ENCODE assay signal across 6 cellular contexts in genomic region chr17:37143558-37143957, GRCh38.
DNase-seq lines count a peak whose midpoint lies in the region; ATAC-seq, FAIRE-seq and TF ChIP-seq lines count a peak whose summit lies in the region.
"Not testable (repeated sequence)": the region's sequence is repeated elsewhere in the genome, so short reads cannot be mapped to it uniquely, and the experiment has no call there.

No MANE protein-coding gene starts in this region.

- H3K27ac Mint-ChIP-seq in GM23338; glutamatergic neuron (ENCODE audit: unreplicated experiment): not testable (repeated sequence)
- H3K27ac Mint-ChIP-seq in activated naive CD4-positive, alpha-beta T cell treated with anti-CD3 and anti-CD28 coated beads, Interleukin-2, amount 50 U/mL, for 24 hours, result peak overlapping the region; percentile 15

- not testable (repeated sequence) for BruUV-seq in K562 (replicated peaks; lab: Mats Ljungman, UMichigan)

- TF ChIP-seq RAD21 in K562 (CRISPR knock-in tag; conservative IDR thresholded peaks at IDR 0.05 in 1 of 2, IDR thresholded peaks at IDR 0.05 in 1 of 2), result not testable (repeated sequence)

- intact Hi-C loops in K562 (cut with micrococcal nuclease), result not testable (repeated sequence)

- not testable (repeated sequence) for H3K9me2 ChIP-seq in GM23338 (ENCODE audit: insufficient read depth)

- not testable (repeated sequence) for H3K9me3 ChIP-seq in HEK293 (ENCODE audit: control insufficient read depth, insufficient read depth, low read depth, low read length); K562 (replicated peaks; ENCODE audit: control insufficient read depth, insufficient read depth, low read depth, low read length); parathyroid adenoma (ENCODE audit: control insufficient read depth, low read length)

- H3K79me2 ChIP-seq in GM23338 (replicated peaks; ENCODE audit: insufficient read depth); K562 (ENCODE audit: control insufficient read depth, insufficient read depth, low read length); parathyroid adenoma: not testable (repeated sequence)

- peaks cover 16% of the 10 kb centered on the region; the same call in 2 of the 3 replicates for H3K36me3 Mint-ChIP-seq in GM23338 (ENCODE audit: low read depth)
- H3K36me3 Mint-ChIP-seq in activated naive CD4-positive, alpha-beta T cell treated with anti-CD3 and anti-CD28 coated beads, Interleukin-2, amount 50 U/mL, for 24 hours, result peaks cover 21% of the 10 kb centered on the region
- H3K36me3 Mint-ChIP-seq in glutamatergic neuron (ENCODE audit: unreplicated experiment), result not testable (repeated sequence)

- not testable (repeated sequence) for H3F3A ChIP-seq in GM23338 (replicated peaks; ENCODE audit: low read depth)

- in situ Hi-C loops in K562 (cut with MboI), result not testable (repeated sequence)

- 88% methylated on average over 1 of the region's 3 CpGs for WGBS in K562 (ENCODE audit: insufficient coverage, low coverage, missing lambda C conversion rate)

- H3K4me1 Mint-ChIP-seq in GM23338 (peaks cover 17% of the 10 kb centered on the region), glutamatergic neuron (ENCODE audit: low read depth, unreplicated experiment) (peaks cover 17% of the 10 kb centered on the region)
- H3K4me1 Mint-ChIP-seq in activated naive CD4-positive, alpha-beta T cell treated with anti-CD3 and anti-CD28 coated beads, Interleukin-2, amount 50 U/mL, for 24 hours, result peaks cover 12% of the 10 kb centered on the region

- not testable (repeated sequence) for TF ChIP-seq CTCF in GM23338 (conservative IDR thresholded peaks at IDR 0.05; ENCODE audit: low read depth in 2 of 2); HEK293 (tag by site-specific recombination; IDR thresholded peaks at IDR 0.05); K562 (IDR thresholded peaks at IDR 0.05 in 2 of 3, conservative IDR thresholded peaks at IDR 0.05 in 1 of 3; ENCODE audit: insufficient read depth in 2 of 3, low read depth in 1 of 3, low read length in 3 of 3); glutamatergic neuron (IDR thresholded peaks at IDR 0.05; ENCODE audit: partially characterized antibody, unreplicated experiment); parathyroid adenoma (IDR thresholded peaks at IDR 0.05)

- POLR2A ChIA-PET in HEK293 (lab: Yijun Ruan, JAX) (interaction anchor here (0.7 kb wide), 1 partner anchor 9 kb away, joined by 3 read pairs; no protein-coding TSS in a partner anchor), K562 (lab: Yijun Ruan, JAX) (interaction anchor here (0.6 kb wide), 1 partner anchor 637 kb away, joined by 3 read pairs; no protein-coding TSS in a partner anchor)

- not testable (repeated sequence) for H3K27me3 Mint-ChIP-seq in GM23338 (ENCODE audit: insufficient read depth, low read depth, poor library complexity); activated naive CD4-positive, alpha-beta T cell treated with anti-CD3 and anti-CD28 coated beads, Interleukin-2, amount 50 U/mL, for 24 hours; glutamatergic neuron (ENCODE audit: unreplicated experiment)

- not testable (repeated sequence) for H3K36me3 ChIP-seq in GM23338 (ENCODE audit: insufficient read depth); parathyroid adenoma (ENCODE audit: control insufficient read depth, insufficient read depth, low read length)
- H3K36me3 ChIP-seq in HEK293 (ENCODE audit: control insufficient read depth in 2 of 2, insufficient read depth in 1 of 2, low read length in 2 of 2) (peaks cover 0 to 14% of the 10 kb centered on the region in 2 experiments; a peak in 2 of 3 replicates), K562 (ENCODE audit: control insufficient read depth, insufficient read depth, low read length) (peaks cover 86% of the 10 kb centered on the region)

- not testable (repeated sequence) for H3K4me2 ChIP-seq in GM23338; K562 (ENCODE audit: insufficient read depth, low read length); parathyroid adenoma (ENCODE audit: low read length)

- CTCF ChIA-PET in HEK293 (lab: Yijun Ruan, JAX); K562 (lab: Yijun Ruan, JAX; ENCODE audit: low intra/inter-chr PET ratio): not testable (repeated sequence)

- H3K27me3 ChIP-seq in GM23338 (ENCODE audit: insufficient read depth); K562 (ENCODE audit: control insufficient read depth in 2 of 2, insufficient read depth in 2 of 2, low read length in 2 of 2); parathyroid adenoma (ENCODE audit: control insufficient read depth, insufficient read depth, low read length): not testable (repeated sequence)

- not testable (repeated sequence) for FAIRE-seq in K562 (lab: Jason Lieb, UNC)

- DNase-seq in GM23338 (ENCODE audit: low spot score); K562 (ENCODE audit: extremely low read depth in 1 of 4, low spot score in 3 of 4); glutamatergic neuron: not testable (repeated sequence)

- not testable (repeated sequence) for ATAC-seq in GM23338, K562

- TF ChIP-seq POLR2A in K562 (conservative IDR thresholded peaks at IDR 0.05), result not testable (repeated sequence)

- H3K4me3 Mint-ChIP-seq in GM23338; activated naive CD4-positive, alpha-beta T cell treated with anti-CD3 and anti-CD28 coated beads, Interleukin-2, amount 50 U/mL, for 24 hours: not testable (repeated sequence)
- H3K4me3 Mint-ChIP-seq in glutamatergic neuron (ENCODE audit: unreplicated experiment), result peak overlapping the region; percentile 7

- not testable (repeated sequence) for H4K20me1 ChIP-seq in GM23338 (replicated peaks; ENCODE audit: insufficient read depth); K562 (replicated peaks; ENCODE audit: control insufficient read depth, insufficient read depth, low read length)

- H3K27ac ChIP-seq in GM23338 (ENCODE audit: low read depth), result peak overlapping the region; percentile 82; the same call in 1 of the 2 replicates
- H3K27ac ChIP-seq in HEK293 (ENCODE audit: extremely low read depth, low read depth, low read length); K562 (ENCODE audit: extremely low read depth, low read depth, low read length): not testable (repeated sequence)
- H3K27ac ChIP-seq in parathyroid adenoma, result peak overlapping the region; percentile 72

- H3K9ac ChIP-seq in K562 (ENCODE audit: insufficient read depth in 1 of 2, low read depth in 2 of 2, low read length in 2 of 2); parathyroid adenoma: not testable (repeated sequence)

- H3K4me3 ChIP-seq in GM23338; HEK293 (ENCODE audit: low read depth, low read length); K562; parathyroid adenoma (ENCODE audit: low read depth, low read length): not testable (repeated sequence)

- not testable (repeated sequence) for H3K9me3 Mint-ChIP-seq in GM23338; activated naive CD4-positive, alpha-beta T cell treated with anti-CD3 and anti-CD28 coated beads, Interleukin-2, amount 50 U/mL, for 24 hours; glutamatergic neuron (ENCODE audit: unreplicated experiment)

- not testable (repeated sequence) for TF ChIP-seq EP300 in K562 (IDR thresholded peaks at IDR 0.05; ENCODE audit: low read length)

- H3K9me1 ChIP-seq in K562 (ENCODE audit: control insufficient read depth, insufficient read depth, low read length), result not testable (repeated sequence)

- H2AFZ ChIP-seq in GM23338; K562 (ENCODE audit: low read depth, low read length): not testable (repeated sequence)
- H2AFZ ChIP-seq in parathyroid adenoma, result peak overlapping the region; percentile 54

- H3K4me1 ChIP-seq in GM23338 (ENCODE audit: insufficient read depth) (peaks cover 19% of the 10 kb centered on the region), parathyroid adenoma (peaks cover 16% of the 10 kb centered on the region)
- H3K4me1 ChIP-seq in HEK293 (ENCODE audit: control insufficient read depth, insufficient read depth, low read length); K562 (replicated peaks in 1 of 2; ENCODE audit: control insufficient read depth in 2 of 2, insufficient read depth in 2 of 2, low read length in 2 of 2): not testable (repeated sequence)

TF ChIP-seq in HEK293, 187 proteins besides CTCF, POLR2A, EP300 and RAD21:
- TF ChIP-seq, protein P1, sequence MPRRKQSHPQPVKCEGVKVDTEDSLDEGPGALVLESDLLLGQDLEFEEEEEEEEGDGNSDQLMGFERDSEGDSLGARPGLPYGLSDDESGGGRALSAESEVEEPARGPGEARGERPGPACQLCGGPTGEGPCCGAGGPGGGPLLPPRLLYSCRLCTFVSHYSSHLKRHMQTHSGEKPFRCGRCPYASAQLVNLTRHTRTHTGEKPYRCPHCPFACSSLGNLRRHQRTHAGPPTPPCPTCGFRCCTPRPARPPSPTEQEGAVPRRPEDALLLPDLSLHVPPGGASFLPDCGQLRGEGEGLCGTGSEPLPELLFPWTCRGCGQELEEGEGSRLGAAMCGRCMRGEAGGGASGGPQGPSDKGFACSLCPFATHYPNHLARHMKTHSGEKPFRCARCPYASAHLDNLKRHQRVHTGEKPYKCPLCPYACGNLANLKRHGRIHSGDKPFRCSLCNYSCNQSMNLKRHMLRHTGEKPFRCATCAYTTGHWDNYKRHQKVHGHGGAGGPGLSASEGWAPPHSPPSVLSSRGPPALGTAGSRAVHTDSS (tag by site-specific recombination; IDR thresholded peaks at IDR 0.05), result peak; percentile 99

TF ChIP-seq in K562, 482 proteins besides CTCF, POLR2A, EP300 and RAD21:
- 0 out of 2 replicates have a peak, but pooled peaks have one; percentile 46 for TF ChIP-seq ZNF316 (IDR thresholded peaks at IDR 0.05)
